In genomic region chr2:44167311-44167907, GRCh38 we compare ENCODE assay signal across 7 cellular contexts. TPM values are rescaled to one million over a fixed set of nuclear protein-coding genes. Genes with fewer than 3 reads are reported as not detected.
DNase-seq lines count a peak whose midpoint lies in the region; ATAC-seq and TF ChIP-seq lines count a peak whose summit lies in the region.

No MANE protein-coding gene starts in this region.

- H2AFZ ChIP-seq in smooth muscle cell (ENCODE audit: low read depth), result peak overlapping the region; percentile 84

- peaks cover 6% of the 10 kb centered on the region for H3F3A ChIP-seq in smooth muscle cell (ENCODE audit: low read depth)

- 28 to 31% methylated on average over 9 to 17 of the region's 18 CpGs for WGBS in gastroesophageal sphincter (ENCODE audit: low coverage in 1 of 2), 2 donors
- WGBS in smooth muscle cell (ENCODE audit: low lambda C conversion rate), result 36% methylated on average over 18 of the region's 18 CpGs

- peaks cover 2% of the 10 kb centered on the region; the same call in 1 of the 2 replicates for H3K4me1 ChIP-seq in HEK293 (ENCODE audit: control insufficient read depth, insufficient read depth, low read length)
- peaks cover 0 to 16% (median 0%) of the 10 kb centered on the region in 3 donors for H3K4me1 ChIP-seq in gastroesophageal sphincter
- peaks cover 13% of the 10 kb centered on the region for H3K4me1 ChIP-seq in smooth muscle cell (ENCODE audit: low read depth)

- no peak for TF ChIP-seq POLR2A in gastroesophageal sphincter (IDR thresholded peaks at IDR 0.05)

- H3K9me3 ChIP-seq in HEK293 (ENCODE audit: control insufficient read depth, insufficient read depth, low read depth, low read length) (no peaks in the 10 kb centered on the region), T-helper 17 cell (ENCODE audit: control insufficient read depth, low read length, poor library complexity, severe bottlenecking) (no peaks in the 10 kb centered on the region), gastroesophageal sphincter (no peaks in the 10 kb centered on the region), smooth muscle cell (replicated peaks; ENCODE audit: low read depth) (no peaks in the 10 kb centered on the region)

- peak overlapping the region; percentile 58 for H3K4me3 ChIP-seq in HEK293 (ENCODE audit: low read depth, low read length)
- peak overlapping the region; percentile 44 to 52 for H3K4me3 ChIP-seq in gastroesophageal sphincter
- H3K4me3 ChIP-seq in smooth muscle cell, result peak overlapping the region; percentile 71

- H3K27ac ChIP-seq in HEK293 (ENCODE audit: extremely low read depth, low read depth, low read length) (peak overlapping the region; percentile 79), gastroesophageal sphincter (peak overlapping the region; percentile 86 to 97 (median 92)), smooth muscle cell (ENCODE audit: low read depth) (peak overlapping the region; percentile 98)

- peaks cover 23% of the 10 kb centered on the region for H3K79me2 ChIP-seq in smooth muscle cell (ENCODE audit: low read depth)

- CTCF ChIA-PET in HEK293 (lab: Yijun Ruan, JAX), result interaction anchor here (1.0 kb wide), 1 partner anchor 123 kb away, joined by 3 read pairs; no protein-coding TSS in a partner anchor

- H3K9ac ChIP-seq in smooth muscle cell (ENCODE audit: low read depth), result peak overlapping the region; percentile 45

- no peaks in the 10 kb centered on the region for H3K27me3 Mint-ChIP-seq in T-helper 17 cell

- no peak; the same call in 1 of the 2 replicates for TF ChIP-seq CTCF in HEK293 (tag by site-specific recombination; IDR thresholded peaks at IDR 0.05)
- no peak for TF ChIP-seq CTCF in gastroesophageal sphincter (IDR thresholded peaks at IDR 0.05)
- TF ChIP-seq CTCF in smooth muscle cell (IDR thresholded peaks at IDR 0.05; ENCODE audit: borderline replicate concordance, insufficient read depth, poor library complexity, severe bottlenecking), result no peak

- TF ChIP-seq EP300 in gastroesophageal sphincter (IDR thresholded peaks at IDR 0.05), result no peak

- peak overlapping the region; percentile 83 for H3K4me2 ChIP-seq in smooth muscle cell

- H3K4me3 Mint-ChIP-seq in T-helper 17 cell, result peak overlapping the region; percentile 100

- peaks cover 31% of the 10 kb centered on the region for H3K4me1 Mint-ChIP-seq in T-helper 17 cell

- POLR2A ChIA-PET in HEK293 (lab: Yijun Ruan, JAX), result interaction anchor here (0.9 to 2.0 kb wide), 5 partner anchors 10 to 194 kb away, joined by 3 to 12 read pairs (median 5); partner anchors contain the start of genes CAMKMT and PREPL

- ATAC-seq in T-helper 17 cell (peak; percentile 27), gastroesophageal sphincter (no peak)

- H3K27ac Mint-ChIP-seq in T-helper 17 cell, result peak overlapping the region; percentile 99

- DNase-seq in T-helper 17 cell (no peak), smooth muscle cell (lab: John Stamatoyannopoulos, UW; ENCODE audit: unreplicated experiment) (no peak), T1000 (lab: John Stamatoyannopoulos, UW) (no peak), cortex of kidney (lab: John Stamatoyannopoulos, UW) (no peak), H4 (ENCODE audit: low spot score) (no peak)

- peaks cover 12% of the 10 kb centered on the region for H3K27me3 ChIP-seq in gastroesophageal sphincter
- H3K27me3 ChIP-seq in smooth muscle cell (ENCODE audit: low read depth), result no peaks in the 10 kb centered on the region

- H3K36me3 Mint-ChIP-seq in T-helper 17 cell (ENCODE audit: low read depth), result peaks cover 8% of the 10 kb centered on the region

- peaks cover 30% of the 10 kb centered on the region for H4K20me1 ChIP-seq in smooth muscle cell (ENCODE audit: low read depth)

- H3K36me3 ChIP-seq in HEK293 (ENCODE audit: control insufficient read depth in 2 of 2, insufficient read depth in 1 of 2, low read length in 2 of 2), result no peaks in the 10 kb centered on the region; a peak in 1 of 3 replicates
- H3K36me3 ChIP-seq in gastroesophageal sphincter, result no peaks in the 10 kb centered on the region
- H3K36me3 ChIP-seq in smooth muscle cell (ENCODE audit: low read depth), result no peaks in the 10 kb centered on the region

TF ChIP-seq in HEK293, 187 proteins besides CTCF, POLR2A, EP300 and RAD21 (continues in another document):
- no peak for TF ChIP-seq ZNF791 (tag by site-specific recombination; IDR thresholded peaks at IDR 0.05)
- no peak for TF ChIP-seq ZFP69B (tag by site-specific recombination; IDR thresholded peaks at IDR 0.05)
- TF ChIP-seq ZNF580 (tag by site-specific recombination; IDR thresholded peaks at IDR 0.05), result 0 out of 2 replicates have a peak, but pooled peaks have one; percentile 10
- TF ChIP-seq ZNF391 (tag by site-specific recombination; IDR thresholded peaks at IDR 0.05; ENCODE audit: borderline replicate concordance, low read depth), result no peak
- no peak for TF ChIP-seq ZXDB (tag by site-specific recombination; IDR thresholded peaks at IDR 0.05)
- TF ChIP-seq SCRT2 (tag by site-specific recombination; IDR thresholded peaks at IDR 0.05), result no peak
- no peak; the same call in 1 of the 2 replicates for TF ChIP-seq ZNF692 (tag by site-specific recombination; IDR thresholded peaks at IDR 0.05)
- TF ChIP-seq ZNF311 (tag by site-specific recombination; IDR thresholded peaks at IDR 0.05; ENCODE audit: borderline replicate concordance), result no peak
- no peak for TF ChIP-seq ZNF654 (tag by site-specific recombination; IDR thresholded peaks at IDR 0.05; ENCODE audit: low read depth)
- no peak for TF ChIP-seq ZNF777 (tag by site-specific recombination; IDR thresholded peaks at IDR 0.05; ENCODE audit: borderline replicate concordance)
- no peak for TF ChIP-seq ZNF664 (tag by site-specific recombination; IDR thresholded peaks at IDR 0.05)
- no peak for TF ChIP-seq ZNF621 (tag by site-specific recombination; IDR thresholded peaks at IDR 0.05)
- TF ChIP-seq TSHZ1 (tag by site-specific recombination; IDR thresholded peaks at IDR 0.05; ENCODE audit: borderline replicate concordance), result no peak
- no peak for TF ChIP-seq ZNF16 (tag by site-specific recombination; IDR thresholded peaks at IDR 0.05; ENCODE audit: low read depth)
- no peak for TF ChIP-seq HOXD13 (CRISPR knock-in tag; IDR thresholded peaks at IDR 0.05; ENCODE audit: borderline replicate concordance)
- no peak for TF ChIP-seq ZNF10 (tag by site-specific recombination; IDR thresholded peaks at IDR 0.05)
- no peak for TF ChIP-seq ZFP41 (tag by site-specific recombination; IDR thresholded peaks at IDR 0.05; ENCODE audit: borderline replicate concordance)

RNA-seq across cellular contexts. Expression of gene PPM1B, which starts 1.3 kb away (rescaled TPM):
- 10 to 100 TPM; 72.7 to 82.7 TPM for total RNA-seq in T-helper 17 cell
- total RNA-seq in gastroesophageal sphincter, result 100 to 1,000 TPM in 1 of 4 donors, 10 to 100 TPM in 3; 62.9 to 125 (median 81.3) TPM
- 27.0 and 40.0 TPM in 2 replicates for total RNA-seq in smooth muscle cell
- 20.8 and 21.5 TPM in 2 replicates for polyA plus RNA-seq in smooth muscle cell
- total RNA-seq in H4 (2014; rRNA removed; shearing (Covaris generic)), result 16.9 and 23.1 TPM in 2 replicates
